In genomic region chr11:7555067-7555699, GRCh38 we compare ENCODE assay signal across 1 cellular context.
TF ChIP-seq lines count a peak whose summit lies in the region.

No MANE protein-coding gene starts in this region.

TF ChIP-seq in HepG2, 621 proteins besides CTCF, POLR2A, EP300 and RAD21 (continued from another document):
- TF ChIP-seq ZNF512B (CRISPR knock-in tag; IDR thresholded peaks at IDR 0.05; ENCODE audit: borderline replicate concordance) (no peak), TRIM24 (CRISPR knock-in tag; IDR thresholded peaks at IDR 0.05) (no peak), ZZZ3 (CRISPR knock-in tag; IDR thresholded peaks at IDR 0.05; ENCODE audit: borderline replicate concordance) (no peak), GTF3A (CRISPR knock-in tag; conservative IDR thresholded peaks at IDR 0.05) (no peak), ZNF331 (CRISPR knock-in tag; IDR thresholded peaks at IDR 0.05) (no peak), ONECUT2 (CRISPR knock-in tag; IDR thresholded peaks at IDR 0.05) (no peak), SNRNP70 (IDR thresholded peaks at IDR 0.05; ENCODE audit: low read depth, low read length) (no peak), ZNF280B (CRISPR knock-in tag; IDR thresholded peaks at IDR 0.05; ENCODE audit: borderline replicate concordance) (no peak)
- TF ChIP-seq, protein P1, sequence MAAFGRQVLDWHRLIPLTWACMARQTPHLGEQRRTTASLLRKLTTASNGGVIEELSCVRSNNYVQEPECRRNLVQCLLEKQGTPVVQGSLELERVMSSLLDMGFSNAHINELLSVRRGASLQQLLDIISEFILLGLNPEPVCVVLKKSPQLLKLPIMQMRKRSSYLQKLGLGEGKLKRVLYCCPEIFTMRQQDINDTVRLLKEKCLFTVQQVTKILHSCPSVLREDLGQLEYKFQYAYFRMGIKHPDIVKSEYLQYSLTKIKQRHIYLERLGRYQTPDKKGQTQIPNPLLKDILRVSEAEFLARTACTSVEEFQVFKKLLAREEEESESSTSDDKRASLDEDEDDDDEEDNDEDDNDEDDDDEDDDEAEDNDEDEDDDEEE (CRISPR knock-in tag; IDR thresholded peaks at IDR 0.05), result no peak
